Comparison of ENCODE assay signal across 25 cellular contexts in genomic region chr12:56324196-56324595, GRCh38. TPM values are rescaled to one million over a fixed set of nuclear protein-coding genes. Genes with fewer than 3 reads are reported as not detected.
"Had no signal": no experiment of that assay in that cellular context is flagged by ENCODE, and none has a peak within 500 bp of the region (broad histone marks: within the 10 kb centered on the region; RNA-seq: fewer than 3 reads in every experiment).

No MANE protein-coding gene starts in this region.

- ATAC-seq: activated naive CD8-positive, alpha-beta T cell treated with anti-CD3 and anti-CD28 coated beads, Interleukin-2, amount 50 U/mL, for 24 hours; T-cell had no signal

- H3K9me3 Mint-ChIP-seq: activated CD4-positive, alpha-beta memory T cell treated with anti-CD3 and anti-CD28 coated beads for 36 hours; activated CD4-positive, alpha-beta T cell treated with anti-CD3 and anti-CD28 coated beads, Interleukin-2, amount 10 ng/mL, durations not matched to agents 7 days and 5 days; activated naive CD4-positive, alpha-beta T cell treated with anti-CD3 and anti-CD28 coated beads, Interleukin-2, amount 50 U/mL, for 24 hours; activated naive CD8-positive, alpha-beta T cell treated with anti-CD3 and anti-CD28 coated beads, Interleukin-2, amount 50 U/mL, for 24 hours; T-cell had no signal

- H3K27ac ChIP-seq: brain microvascular endothelial cell, cardiac muscle cell, VCaP had no signal

- H3K27me3 Mint-ChIP-seq: activated CD4-positive, alpha-beta memory T cell treated with anti-CD3 and anti-CD28 coated beads for 36 hours; activated CD4-positive, alpha-beta T cell treated with anti-CD3 and anti-CD28 coated beads, Interleukin-2, amount 10 ng/mL, durations not matched to agents 7 days and 5 days; activated naive CD4-positive, alpha-beta T cell treated with anti-CD3 and anti-CD28 coated beads, Interleukin-2, amount 50 U/mL, for 24 hours; activated naive CD8-positive, alpha-beta T cell treated with anti-CD3 and anti-CD28 coated beads, Interleukin-2, amount 50 U/mL, for 24 hours; T-cell had no signal

- H3K27me3 ChIP-seq: brain microvascular endothelial cell, cardiac muscle cell had no signal

- H3K4me1 Mint-ChIP-seq: activated naive CD4-positive, alpha-beta T cell treated with anti-CD3 and anti-CD28 coated beads, Interleukin-2, amount 50 U/mL, for 24 hours; T-cell had no signal

- DNase-seq: activated CD4-positive, alpha-beta memory T cell treated with anti-CD3 and anti-CD28 coated beads for 36 hours; activated CD4-positive, alpha-beta T cell treated with anti-CD3 and anti-CD28 coated beads, Interleukin-2, amount 10 ng/mL, durations not matched to agents 7 days and 5 days; activated CD4-positive, CD25-positive, alpha-beta regulatory T cell; activated CD8-positive, alpha-beta memory T cell treated with anti-CD3 and anti-CD28 coated beads for 24 hours; activated naive CD8-positive, alpha-beta T cell treated with anti-CD3 and anti-CD28 coated beads, Interleukin-2, amount 50 U/mL, for 24 hours; activated T-cell treated with anti-CD3 and anti-CD28 coated beads, Interleukin-2, amount 50 U/mL, for 48 hours; brain microvascular endothelial cell; cerebellar nuclear complex; Kasumi-1; KBM-7; NCI-H1048; NCI-H1417 treated with DMSO at 0.1 percent for 48 hours; NCI-H1694; NCI-H2029; NCI-H2107; NCI-H2171 treated with DMSO at 0.1 percent for 48 hours; NCI-H345; NCI-H510A; NCI-H526 treated with DMSO at 0.1 percent for 48 hours; NCI-H82; SIG-M5; T-cell had no signal

- H3K27ac Mint-ChIP-seq: activated CD4-positive, alpha-beta memory T cell treated with anti-CD3 and anti-CD28 coated beads for 36 hours; activated CD4-positive, alpha-beta T cell treated with anti-CD3 and anti-CD28 coated beads, Interleukin-2, amount 10 ng/mL, durations not matched to agents 7 days and 5 days; activated naive CD8-positive, alpha-beta T cell treated with anti-CD3 and anti-CD28 coated beads, Interleukin-2, amount 50 U/mL, for 24 hours; T-cell had no signal

- H3K4me3 Mint-ChIP-seq: activated CD4-positive, alpha-beta memory T cell treated with anti-CD3 and anti-CD28 coated beads for 36 hours; activated CD4-positive, alpha-beta T cell treated with anti-CD3 and anti-CD28 coated beads, Interleukin-2, amount 10 ng/mL, durations not matched to agents 7 days and 5 days; activated naive CD4-positive, alpha-beta T cell treated with anti-CD3 and anti-CD28 coated beads, Interleukin-2, amount 50 U/mL, for 24 hours; activated naive CD8-positive, alpha-beta T cell treated with anti-CD3 and anti-CD28 coated beads, Interleukin-2, amount 50 U/mL, for 24 hours; T-cell had no signal

RNA-seq across cellular contexts. Expression of gene IL23A, which starts 14.5 kb away (rescaled TPM):
- polyA plus RNA-seq: cardiac muscle cell had no signal
